ENCODE assay signal across 11 cellular contexts in the genomic region with DNA sequence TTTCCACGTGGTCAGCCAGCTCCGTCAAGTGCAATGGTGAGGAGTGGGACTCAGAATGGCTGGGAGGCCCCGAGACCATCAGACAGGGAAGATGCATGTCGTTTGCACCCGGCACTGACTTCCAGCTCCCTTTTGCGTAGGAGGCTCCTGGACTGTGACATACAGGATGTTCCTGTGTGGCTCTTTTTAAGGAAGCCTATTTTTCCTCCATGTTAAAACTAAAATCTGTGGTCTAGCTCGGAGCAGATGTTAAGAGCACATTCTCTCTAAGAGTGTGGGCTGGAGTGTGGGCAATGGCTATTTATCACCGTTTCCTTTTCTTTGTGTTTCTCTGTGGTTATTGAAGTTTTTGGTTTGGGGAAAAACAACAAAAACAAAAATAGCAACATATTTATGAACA. TPM values are rescaled to one million over a fixed set of nuclear protein-coding genes. Genes with fewer than 3 reads are reported as not detected.
DNase-seq lines count a peak whose midpoint lies in the region; ATAC-seq, FAIRE-seq and TF ChIP-seq lines count a peak whose summit lies in the region.
"Had no signal": no experiment of that assay in that cellular context is flagged by ENCODE, and none has a peak within 500 bp of the region (broad histone marks: within the 10 kb centered on the region; RNA-seq: fewer than 3 reads in every experiment).

No MANE protein-coding gene starts in this region.

- peak; percentile 51 for ATAC-seq in Right ventricle myocardium superior (ENCODE audit: poor library complexity)
- no peak for ATAC-seq in Right ventricle myocardium inferior
- no peak for ATAC-seq in GM12878
- ATAC-seq in GM21390 (IDR thresholded peaks at IDR 0.05; ENCODE audit: unreplicated experiment) = no peak
- ATAC-seq in HG02571 (IDR thresholded peaks at IDR 0.05; ENCODE audit: unreplicated experiment) = no peak

- no peak overlapping the region for H3K9ac ChIP-seq in GM12878 (ENCODE audit: control insufficient read depth, insufficient read depth, low read length)

- no peak overlapping the region for H3K4me3 ChIP-seq in GM12878
- H3K4me3 ChIP-seq: cardiac muscle cell had no signal

- intact Hi-C loops in Right ventricle myocardium superior (cut with DNase I) = no loop called here
- intact Hi-C loops in Right ventricle myocardium inferior (cut with DNase I) = no loop called here
- intact Hi-C loops in GM12878 (cut with micrococcal nuclease; ENCODE audit: unreplicated experiment) = no loop called here

- RAD21 ChIA-PET in GM12878 (lab: Charles Lee; ENCODE audit: unreplicated experiment) = interaction anchor here (0.7 to 3.2 kb wide), 31 partner anchors 8 to 323 kb away, joined by 3 to 63 read pairs (median 5); partner anchors contain the start of genes AMPD3 and RNF141

- no peaks in the 10 kb centered on the region for H3K36me3 ChIP-seq in GM12878 (ENCODE audit: control insufficient read depth in 2 of 2, insufficient read depth in 2 of 2, low read length in 1 of 2)
- H3K36me3 ChIP-seq: cardiac muscle cell had no signal

- H3K4me2 ChIP-seq in GM12878 (ENCODE audit: control insufficient read depth, insufficient read depth) = no peak overlapping the region

- H3K27ac ChIP-seq in GM12878 (ENCODE audit: control insufficient read depth, insufficient read depth) = no peak overlapping the region
- H3K27ac ChIP-seq: cardiac muscle cell had no signal

- H3K27me3 ChIP-seq in GM12878 (replicated peaks in 1 of 2; ENCODE audit: control insufficient read depth in 2 of 2, insufficient read depth in 2 of 2, low read length in 1 of 2) = no peaks in the 10 kb centered on the region; a peak in 1 of 4 replicates

- TF ChIP-seq CTCF in GM12878 (IDR thresholded peaks at IDR 0.05 in 2 of 3, conservative IDR thresholded peaks at IDR 0.05 in 1 of 3; ENCODE audit: control insufficient read depth in 2 of 3, extremely low read depth in 1 of 3, insufficient read depth in 1 of 3, low read depth in 3 of 3, low read length in 3 of 3) = no peak

- no peak for FAIRE-seq in GM12878 (lab: Jason Lieb, UNC)
- FAIRE-seq: GM18507 had no signal

- no TSS peak for BruUV-seq in GM12878 (replicated peaks; lab: Mats Ljungman, UMichigan)

- H2AFZ ChIP-seq in GM12878 (ENCODE audit: control insufficient read depth, low read depth, low read length) = no peak overlapping the region

- DNase-seq in Right ventricle myocardium superior (no peak), Right ventricle myocardium inferior (ENCODE audit: missing footprints) (no peak), GM12878 (ENCODE audit: low read depth, low spot score) (no peak), middle frontal gyrus (ENCODE audit: extremely low spot score, low spot score) (peak; percentile 43), nucleus accumbens (lab: John Stamatoyannopoulos, UW) (no peak), NCI-H2107 (lab: John Stamatoyannopoulos, UW) (no peak)
- DNase-seq: activated CD4-positive, alpha-beta T cell treated with anti-CD3 and anti-CD28 coated beads for 4 hours had no signal

- H3K9me3 ChIP-seq in GM12878 (replicated peaks; ENCODE audit: control insufficient read depth, insufficient read depth, low read length) = no peaks in the 10 kb centered on the region

- H4K20me1 ChIP-seq in GM12878 (ENCODE audit: control insufficient read depth, insufficient read depth) = no peaks in the 10 kb centered on the region; the same call in 1 of the 2 replicates

- SMC1A ChIA-PET in GM12878 (lab: Charles Lee; ENCODE audit: uncharacterized antibody, unreplicated experiment) = interaction anchor here (0.6 to 4.6 kb wide), 29 partner anchors 11 to 323 kb away, joined by 3 to 70 read pairs (median 6); partner anchors contain the start of genes AMPD3 and RNF141

- no peak for TF ChIP-seq EP300 in GM12878 (IDR thresholded peaks at IDR 0.05; ENCODE audit: borderline replicate concordance in 1 of 2, control insufficient read depth in 1 of 2, low read depth in 2 of 2, low read length in 2 of 2)

- WGBS in GM12878 (ENCODE audit: insufficient coverage, insufficient replicate concordance, low lambda C conversion rate, missing lambda C conversion rate) = 60% methylated on average over 8 of the region's 8 CpGs

- CTCF ChIA-PET in GM12878 (lab: Yijun Ruan, JAX) = interaction anchor here (0.8 to 5.9 kb wide), 41 partner anchors 9 to 324 kb away, joined by 3 to 120 read pairs (median 4); partner anchors contain the start of genes AMPD3 and RNF141

- in situ Hi-C loops in GM12878 (cut with MboI) = no loop called here

- no peak for TF ChIP-seq RAD21 in GM12878 (IDR thresholded peaks at IDR 0.05; ENCODE audit: insufficient read depth, low read depth, low read length)

- peaks cover 7% of the 10 kb centered on the region; the same call in 1 of the 2 replicates for H3K4me1 ChIP-seq in GM12878 (ENCODE audit: control insufficient read depth, insufficient read depth, low read length)

- no peak for TF ChIP-seq POLR2A in GM12878 (IDR thresholded peaks at IDR 0.05; ENCODE audit: low read depth, low read length)

- no peaks in the 10 kb centered on the region for H3K79me2 ChIP-seq in GM12878 (ENCODE audit: control insufficient read depth, insufficient read depth, low read length)

- POLR2A ChIA-PET in GM12878 (lab: Charles Lee) = interaction anchor here (0.5 kb wide), 1 partner anchor 9 kb away, joined by 3 read pairs; no protein-coding TSS in a partner anchor

TF ChIP-seq in GM12878, 131 proteins besides CTCF, POLR2A, EP300 and RAD21:
- TF ChIP-seq CREM (IDR thresholded peaks at IDR 0.05; ENCODE audit: low read depth) (0 out of 2 replicates have a peak, but pooled peaks have one; percentile 11), RUNX3 (IDR thresholded peaks at IDR 0.05; ENCODE audit: low read length) (peak; percentile 84), ZNF217 (IDR thresholded peaks at IDR 0.05) (no peak), NFIC (IDR thresholded peaks at IDR 0.05; ENCODE audit: low read depth, low read length) (peak; percentile 51; the same call in 1 of the 2 replicates), SPI1 (IDR thresholded peaks at IDR 0.05; ENCODE audit: borderline replicate concordance, insufficient read depth, low read depth, low read length) (no peak)

RNA-seq across cellular contexts. Expression of gene AMPD3, which starts 40.9 kb away (rescaled TPM):
- total RNA-seq in Right ventricle myocardium superior (2.6 TPM), Right ventricle myocardium inferior (3.5 TPM), GM12878 (2014; rRNA removed) (19.6 and 20.4 TPM in 2 replicates), GM12878 (2014; rRNA removed; fragmentation: Illumina TruSeq; extraction: Trizol) (11.3 TPM in 2 replicates), GM12878 (2021) (24.3 and 28.6 TPM in 2 replicates)
- total RNA-seq in GM12878 (2013; cell fraction: nucleolus; rRNA removed) = 55.0 and 61.5 TPM in 2 replicates
- polyA plus RNA-seq in GM12878 (2011; ENCODE audit: low read depth) = 7.3 TPM
- polyA plus RNA-seq in GM12878 (2011; rRNA removed) (24.3 and 27.0 TPM in 2 replicates), GM12878 (2014; fragmentation: Illumina TruSeq; extraction: Trizol) (18.2 and 21.9 TPM in 2 replicates), GM12878 (2014; fragmentation: Nextera tagmentation; extraction: Ambion mirVana) (1 to 10 TPM; 5.6 to 7.8 TPM), GM12878 (2014; rRNA removed) (20.0 and 21.7 TPM in 2 replicates), GM12878 (2016; fragmentation: Nextera tagmentation; extraction: Ambion mirVana) (1 to 10 TPM; 6.6 to 7.2 TPM)
- polyA plus RNA-seq in GM12878 (2011; cell fraction: cytosol; rRNA removed) = 24.5 and 25.8 TPM in 2 replicates
- polyA plus RNA-seq in GM12878 (2011; cell fraction: nucleus; rRNA removed) = 52.4 and 66.3 TPM in 2 replicates
- polyA plus RNA-seq in GM12878 (2012) = 11.9 and 13.6 TPM in 2 replicates
- 26.6 and 34.5 TPM in 2 replicates for polyA minus RNA-seq in GM12878 (2011; rRNA and poly(A)+ RNA removed)
- polyA minus RNA-seq in GM12878 (2011; cell fraction: cytosol; rRNA and poly(A)+ RNA removed) = 9.4 and 11.4 TPM in 2 replicates
- 30.8 and 38.7 TPM in 2 replicates for polyA minus RNA-seq in GM12878 (2011; cell fraction: nucleus; rRNA and poly(A)+ RNA removed)
